ENCODE assay signal across 1 cellular context in genomic region chr19:1156305-1156801, GRCh38.
TF ChIP-seq lines count a peak whose summit lies in the region.

No MANE protein-coding gene starts in this region.

TF ChIP-seq in HCT116, 20 proteins besides CTCF, POLR2A, EP300 and RAD21 (continued from another document):
- TF ChIP-seq, protein P1, sequence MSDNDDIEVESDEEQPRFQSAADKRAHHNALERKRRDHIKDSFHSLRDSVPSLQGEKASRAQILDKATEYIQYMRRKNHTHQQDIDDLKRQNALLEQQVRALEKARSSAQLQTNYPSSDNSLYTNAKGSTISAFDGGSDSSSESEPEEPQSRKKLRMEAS (IDR thresholded peaks at IDR 0.05), result no peak
- TF ChIP-seq EZH2phosphoT487 (IDR thresholded peaks at IDR 0.05; ENCODE audit: borderline replicate concordance) (no peak), JUND (IDR thresholded peaks at IDR 0.05) (no peak), REST (IDR thresholded peaks at IDR 0.05; ENCODE audit: low read depth) (no peak), YY1 (IDR thresholded peaks at IDR 0.05; ENCODE audit: extremely low read depth, insufficient replicate concordance, low read depth, low read length) (no peak), FOSL1 (IDR thresholded peaks at IDR 0.05; ENCODE audit: low read depth) (no peak), SRF (IDR thresholded peaks at IDR 0.05; ENCODE audit: low read depth) (no peak), CBX3 (IDR thresholded peaks at IDR 0.05; ENCODE audit: low read depth) (no peak), ELF1 (IDR thresholded peaks at IDR 0.05; ENCODE audit: borderline replicate concordance, low read depth) (no peak), SIN3A (IDR thresholded peaks at IDR 0.05; ENCODE audit: low read depth) (no peak), TCF7L2 (IDR thresholded peaks at IDR 0.05; ENCODE audit: borderline replicate concordance, extremely low read depth, insufficient read depth, insufficient read length) (no peak), ZNF274 (IDR thresholded peaks at IDR 0.05; ENCODE audit: low read depth, low read length) (no peak), SP1 (IDR thresholded peaks at IDR 0.05; ENCODE audit: low read depth) (no peak), EZH2 (IDR thresholded peaks at IDR 0.05) (no peak), EGR1 (IDR thresholded peaks at IDR 0.05; ENCODE audit: low read depth) (no peak)
- TF ChIP-seq, protein P2, sequence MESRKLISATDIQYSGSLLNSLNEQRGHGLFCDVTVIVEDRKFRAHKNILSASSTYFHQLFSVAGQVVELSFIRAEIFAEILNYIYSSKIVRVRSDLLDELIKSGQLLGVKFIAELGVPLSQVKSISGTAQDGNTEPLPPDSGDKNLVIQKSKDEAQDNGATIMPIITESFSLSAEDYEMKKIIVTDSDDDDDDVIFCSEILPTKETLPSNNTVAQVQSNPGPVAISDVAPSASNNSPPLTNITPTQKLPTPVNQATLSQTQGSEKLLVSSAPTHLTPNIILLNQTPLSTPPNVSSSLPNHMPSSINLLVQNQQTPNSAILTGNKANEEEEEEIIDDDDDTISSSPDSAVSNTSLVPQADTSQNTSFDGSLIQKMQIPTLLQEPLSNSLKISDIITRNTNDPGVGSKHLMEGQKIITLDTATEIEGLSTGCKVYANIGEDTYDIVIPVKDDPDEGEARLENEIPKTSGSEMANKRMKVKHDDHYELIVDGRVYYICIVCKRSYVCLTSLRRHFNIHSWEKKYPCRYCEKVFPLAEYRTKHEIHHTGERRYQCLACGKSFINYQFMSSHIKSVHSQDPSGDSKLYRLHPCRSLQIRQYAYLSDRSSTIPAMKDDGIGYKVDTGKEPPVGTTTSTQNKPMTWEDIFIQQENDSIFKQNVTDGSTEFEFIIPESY (IDR thresholded peaks at IDR 0.05; ENCODE audit: extremely low read depth, insufficient replicate concordance, low read length), result no peak
